1 cellular context compared by ENCODE assay signal in genomic region chr6:113645576-113645970, GRCh38.
TF ChIP-seq lines count a peak whose summit lies in the region.

No MANE protein-coding gene starts in this region.

TF ChIP-seq in GM12878, 131 proteins besides CTCF, POLR2A, EP300 and RAD21 (continued from another document):
- peak; percentile 58 for TF ChIP-seq CUX1 (IDR thresholded peaks at IDR 0.05; ENCODE audit: insufficient replicate concordance, low read depth, low read length)
- TF ChIP-seq ZNF687 (IDR thresholded peaks at IDR 0.05), result peak; percentile 83
- peak; percentile 11 for TF ChIP-seq SIX5 (IDR thresholded peaks at IDR 0.05; ENCODE audit: low read depth, low read length, severe bottlenecking)
- 0 out of 2 replicates have a peak, but pooled peaks have one; percentile 26 for TF ChIP-seq DPF2 (IDR thresholded peaks at IDR 0.05)
- TF ChIP-seq IKZF1 (conservative IDR thresholded peaks at IDR 0.05), result peak; percentile 31; the same call in 1 of the 2 replicates
- 0 out of 2 replicates have a peak, but pooled peaks have one; percentile 8 for TF ChIP-seq NKRF (conservative IDR thresholded peaks at IDR 0.05)
- 0 out of 2 replicates have a peak, but pooled peaks have one; percentile 26 for TF ChIP-seq PML (IDR thresholded peaks at IDR 0.05; ENCODE audit: low read length)
